8 cellular contexts compared by ENCODE assay signal in genomic region chr6:142300758-142301251, GRCh38. TPM values are rescaled to one million over a fixed set of nuclear protein-coding genes. Genes with fewer than 3 reads are reported as not detected.
DNase-seq lines count a peak whose midpoint lies in the region; TF ChIP-seq lines count a peak whose summit lies in the region.

No MANE protein-coding gene starts in this region.

- H3K9me3 ChIP-seq in colonic mucosa (no peaks in the 10 kb centered on the region), mesodermal cell (ENCODE audit: control insufficient read depth, low read length) (peaks cover 8% of the 10 kb centered on the region)

- H3K27ac ChIP-seq in colonic mucosa (peak overlapping the region; percentile 64), mesodermal cell (ENCODE audit: low read depth, low read length, severe bottlenecking) (peak overlapping the region; percentile 60)

- TF ChIP-seq CTCF in colonic mucosa (IDR thresholded peaks at IDR 0.05) = no peak

- peak; percentile 6 for DNase-seq in AG08395 (ENCODE audit: low spot score)
- peak; percentile 72 for DNase-seq in LoVo (ENCODE audit: low spot score)
- peak; percentile 61 for DNase-seq in colonic mucosa
- DNase-seq in NCI-H1048 (lab: John Stamatoyannopoulos, UW) = no peak
- no peak for DNase-seq in GDM1 (lab: John Stamatoyannopoulos, UW)
- no peak for DNase-seq in NCI-H446 (lab: John Stamatoyannopoulos, UW)
- DNase-seq in CD1c-positive myeloid dendritic cell (ENCODE audit: extremely low spot score) = no peak

- H3K36me3 ChIP-seq in colonic mucosa (no peaks in the 10 kb centered on the region), mesodermal cell (ENCODE audit: control insufficient read depth, insufficient read depth, low read length) (no peaks in the 10 kb centered on the region)

- intact Hi-C loops in colonic mucosa (cut with DNase I) = no loop called here

- H3K4me1 ChIP-seq in colonic mucosa = no peaks in the 10 kb centered on the region
- H3K4me1 ChIP-seq in mesodermal cell (ENCODE audit: control insufficient read depth, insufficient read depth, low read length, poor library complexity, severe bottlenecking) = peaks cover 23% of the 10 kb centered on the region

- no peaks in the 10 kb centered on the region for H3K27me3 ChIP-seq in colonic mucosa

- H3K4me3 ChIP-seq in colonic mucosa (peak overlapping the region; percentile 76), mesodermal cell (ENCODE audit: extremely low read depth, insufficient read depth, low read length, poor library complexity, severe bottlenecking) (peak overlapping the region; percentile 65)

- WGBS in mesodermal cell (ENCODE audit: insufficient coverage in 2 of 2), 2 experiments = 62 to 85% methylated on average over 3 to 5 of the region's 6 CpGs

- H3K9ac ChIP-seq in colonic mucosa (ENCODE audit: low read depth in 2 of 2, low read length in 2 of 2) = peak overlapping the region in 1 of 2 donors; percentile 70

RNA-seq across cellular contexts. Expression of gene ADGRG6, which starts 1.0 kb away (rescaled TPM):
- 10 to 100 TPM; 17.0 to 17.9 TPM for total RNA-seq in colonic mucosa
- polyA plus RNA-seq in mesodermal cell (2013, experiment 1 of 2) = 99.8 TPM
- polyA plus RNA-seq in mesodermal cell (2013, experiment 2 of 2) = 97.2 TPM

Comparison
In these comparisons a context has a peak if more than half of its experiments do, and no peak if none do; other contexts are left out.
1. DNase-seq: peak in AG08395 (single experiment), LoVo (single experiment) and colonic mucosa (single experiment); none in NCI-H1048 (single experiment), GDM1 (single experiment), NCI-H446 (0 of 2) and CD1c-positive myeloid dendritic cell (single experiment).